37 cellular contexts compared by ENCODE assay signal in the genomic region with DNA sequence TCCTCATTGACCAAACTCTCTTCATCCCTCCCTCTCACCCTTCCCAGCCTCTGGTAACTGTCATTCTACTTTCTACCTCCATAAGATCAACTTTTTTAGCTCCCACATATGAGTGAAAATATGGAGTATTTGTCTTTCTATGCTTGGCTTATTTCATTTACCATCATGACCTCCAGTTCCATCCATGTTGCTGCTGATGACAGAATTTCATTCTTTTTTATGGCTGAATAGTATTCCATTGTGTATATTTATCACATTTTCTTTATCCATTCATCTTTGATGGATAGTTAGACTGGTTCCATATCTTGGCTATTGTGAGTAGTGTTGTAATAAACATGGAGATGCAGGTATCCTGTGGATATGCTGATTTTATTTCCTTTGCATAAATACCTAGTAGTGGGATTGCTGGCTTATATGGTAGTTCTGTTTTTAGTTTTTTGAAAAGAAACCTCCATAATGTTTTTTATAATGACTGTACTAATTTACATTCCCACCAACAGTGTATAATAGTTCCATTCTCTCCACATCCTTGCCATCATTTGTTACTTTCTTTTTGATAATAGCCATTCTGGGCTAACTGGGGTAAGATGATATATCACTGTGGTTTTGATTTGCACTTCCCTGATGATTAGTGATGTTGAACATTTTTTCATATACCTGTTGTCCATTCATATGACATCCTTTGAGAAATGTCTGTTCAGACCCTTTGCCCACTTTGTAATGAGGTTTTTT.
"Had no signal": no experiment of that assay in that cellular context is flagged by ENCODE, and none has a peak within 500 bp of the region (broad histone marks: within the 10 kb centered on the region; RNA-seq: fewer than 3 reads in every experiment).

No MANE protein-coding gene starts in this region.

- H3K4me3 ChIP-seq: cardiac muscle cell, PC-9 had no signal

- H3K27ac Mint-ChIP-seq: activated B cell treated with CpG ODN at 0.5 μM for 24 hours; activated CD8-positive, alpha-beta T cell treated with anti-CD3 and anti-CD28 coated beads for 36 hours; activated naive CD8-positive, alpha-beta T cell; activated naive CD8-positive, alpha-beta T cell treated with anti-CD3 and anti-CD28 coated beads, Interleukin-2, amount 50 U/mL, for 24 hours; activated T-helper 2 cell treated with anti-CD3 and anti-CD28 coated beads, Interferon-gamma antibody, Interleukin-2, Interleukin-4, amounts not matched to agents 10 μg/mL and 5 μg/mL and 100 μg/mL, durations not matched to agents 14 hours and 24 hours and 36 hours; T-cell had no signal

- ATAC-seq: activated CD8-positive, alpha-beta T cell treated with anti-CD3 and anti-CD28 coated beads for 36 hours; activated naive CD8-positive, alpha-beta T cell treated with anti-CD3 and anti-CD28 coated beads, Interleukin-2, amount 50 U/mL, for 24 hours; Right ventricle myocardium inferior; SK-N-SH treated with all-trans-retinoic acid at 6 μM for 48 hours; T-cell had no signal

- FAIRE-seq: RCC 7860 had no signal

- DNase-seq: activated B cell treated with CpG ODN at 0.5 μM for 24 hours; activated CD4-positive, alpha-beta T cell treated with anti-CD3 and anti-CD28 coated beads for 48 hours; activated CD4-positive, alpha-beta T cell treated with anti-CD3 and anti-CD28 coated beads, Interleukin-2, amount 50 U/mL, for 4 hours; activated CD4-positive, CD25-positive, alpha-beta regulatory T cell treated with anti-CD3 and anti-CD28 coated beads, Interleukin-2, amount 50 U/mL, for 72 hours; activated CD8-positive, alpha-beta T cell treated with anti-CD3 and anti-CD28 coated beads for 36 hours; activated gamma-delta T cell; activated naive CD4-positive, alpha-beta T cell treated with Interleukin-2 at 50 U/mL for 16 hours; activated naive CD8-positive, alpha-beta T cell treated with anti-CD3 and anti-CD28 coated beads, Interleukin-2, amount 50 U/mL, for 24 hours; activated T-cell treated with anti-CD3 and anti-CD28 coated beads, Interleukin-2, amount 50 U/mL, for 4 hours; anterior cingulate cortex; brain microvascular endothelial cell; Kasumi-1; KG1; MM.1S; MV-4-11; NCI-H1092; NCI-H1436 treated with DMSO at 0.1 percent for 48 hours; NCI-H1694 treated with DMSO at 0.1 percent for 48 hours; NCI-H2029; NCI-H345; NCI-H510A; NCI-H526; NCI-H748 treated with DMSO at 0.1 percent for 48 hours; PC-9; SIG-M5; T-cell; T-helper 2 cell; T-helper 9 cell had no signal

- H3K27me3 Mint-ChIP-seq: activated B cell treated with CpG ODN at 0.5 μM for 24 hours; activated CD8-positive, alpha-beta T cell treated with anti-CD3 and anti-CD28 coated beads for 36 hours; activated naive CD8-positive, alpha-beta T cell; activated naive CD8-positive, alpha-beta T cell treated with anti-CD3 and anti-CD28 coated beads, Interleukin-2, amount 50 U/mL, for 24 hours; central memory CD8-positive, alpha-beta T cell; T-cell had no signal

- H3K27ac ChIP-seq: brain microvascular endothelial cell, cardiac muscle cell, PC-9, RWPE1, VCaP had no signal

- H3K4me1 Mint-ChIP-seq: activated B cell treated with CpG ODN at 0.5 μM for 24 hours had no signal

- H3K4me3 Mint-ChIP-seq: activated B cell treated with CpG ODN at 0.5 μM for 24 hours; activated CD8-positive, alpha-beta T cell treated with anti-CD3 and anti-CD28 coated beads for 36 hours; activated naive CD8-positive, alpha-beta T cell; activated naive CD8-positive, alpha-beta T cell treated with anti-CD3 and anti-CD28 coated beads, Interleukin-2, amount 50 U/mL, for 24 hours; activated T-cell treated with anti-CD3 and anti-CD28 coated beads, Interleukin-2, amount 50 U/mL, for 4 hours; central memory CD8-positive, alpha-beta T cell; T-cell had no signal
